Comparison of ENCODE assay signal across 7 cellular contexts in genomic region chr9:88303785-88304495, GRCh38.
DNase-seq lines count a peak whose midpoint lies in the region; ATAC-seq, FAIRE-seq and TF ChIP-seq lines count a peak whose summit lies in the region.

No MANE protein-coding gene starts in this region.

- 19% methylated on average over 3 of the region's 4 CpGs for WGBS in HepG2 (ENCODE audit: low lambda C conversion rate)

- peak; percentile 64 to 69 for DNase-seq in activated T-cell treated with anti-CD3 and anti-CD28 coated beads, Interleukin-2, amount 50 U/mL, for 48 hours
- peak; percentile 3 to 52 (median 16) for DNase-seq in stimulated activated CD4-positive, alpha-beta T cell treated with anti-CD3 and anti-CD28 coated beads, TNF-alpha, amount 100 ng/mL, for 24 hours (ENCODE audit: low read depth in 3 of 3)
- DNase-seq in HepG2 (ENCODE audit: low spot score) = no peak
- no peak for DNase-seq in NCI-H1930 (lab: John Stamatoyannopoulos, UW)
- no peak for DNase-seq in foreskin melanocyte

- no peaks in the 10 kb centered on the region for H3K79me2 ChIP-seq in HepG2 (ENCODE audit: insufficient read depth, low read length)

- H3K4me2 ChIP-seq in HepG2 (ENCODE audit: low read depth, low read length) = no peak overlapping the region

- H4K20me1 ChIP-seq in HepG2 (ENCODE audit: insufficient read depth, low read length) = no peaks in the 10 kb centered on the region

- no peak overlapping the region for H3K9ac ChIP-seq in HepG2 (ENCODE audit: insufficient read depth, low read depth, low read length)

- H3K9me3 ChIP-seq in HepG2 (ENCODE audit: low read length) = no peaks in the 10 kb centered on the region

- H2AFZ ChIP-seq in HepG2 (ENCODE audit: low read length) = no peak overlapping the region

- no peaks in the 10 kb centered on the region for H3K4me1 ChIP-seq in HepG2 (ENCODE audit: insufficient read depth, low read length)

- TF ChIP-seq RAD21 in HepG2 (CRISPR knock-in tag; IDR thresholded peaks at IDR 0.05) = no peak

- H3K36me3 ChIP-seq in HepG2 (replicated peaks in 1 of 2; ENCODE audit: control insufficient read depth in 1 of 2, insufficient read depth in 2 of 2, low read length in 2 of 2) = no peaks in the 10 kb centered on the region

- no peak for TF ChIP-seq CTCF in HepG2 (CRISPR knock-in tag; IDR thresholded peaks at IDR 0.05)

- no peak for TF ChIP-seq EP300 in HepG2 (IDR thresholded peaks at IDR 0.05; ENCODE audit: low read depth in 2 of 2, low read length in 2 of 2)
- no peak for TF ChIP-seq EP300 in HepG2 (CRISPR knock-in tag; IDR thresholded peaks at IDR 0.05; ENCODE audit: borderline replicate concordance)

- CTCF ChIA-PET in HepG2 (lab: Yijun Ruan, JAX; ENCODE audit: low intra/inter-chr PET ratio, low total read pairs) = no interaction called here

- H3K4me3 ChIP-seq in HepG2 (replicated peaks in 1 of 3; ENCODE audit: insufficient read depth in 1 of 3, low read depth in 2 of 3, low read length in 3 of 3) = no peak overlapping the region

- in situ Hi-C loops in HepG2 (cut with HindIII; ENCODE audit: extremely low pct_ligation_motif_present, low pct_unique_long_range_greater_than_20kb) = no loop called here

- H3K27me3 ChIP-seq in HepG2 (ENCODE audit: control insufficient read depth in 1 of 2, insufficient read depth in 2 of 2, low read length in 2 of 2) = peaks cover 2 to 18% of the 10 kb centered on the region in 2 experiments; a peak in 2 of 5 replicates

- POLR2A ChIA-PET in HepG2 (lab: Yijun Ruan, JAX) = no interaction called here

- ATAC-seq in GM19023 (IDR thresholded peaks at IDR 0.05; ENCODE audit: unreplicated experiment) (peak; percentile 91), HG03039 (IDR thresholded peaks at IDR 0.05; ENCODE audit: unreplicated experiment) (peak; percentile 88), HepG2 (no peak)

- no peak for FAIRE-seq in HepG2 (lab: Jason Lieb, UNC)

- intact Hi-C loops in HepG2 (cut with micrococcal nuclease; ENCODE audit: unreplicated experiment) = no loop called here

- H3K27ac ChIP-seq in HepG2 (ENCODE audit: extremely low read length, insufficient read depth, low read length) = no peak overlapping the region

- no TSS peak for BruUV-seq in HepG2 (replicated peaks; lab: Mats Ljungman, UMichigan)

- TF ChIP-seq POLR2A in HepG2 (IDR thresholded peaks at IDR 0.05; ENCODE audit: insufficient read depth in 1 of 2, low read depth in 2 of 2, low read length in 2 of 2) = no peak

TF ChIP-seq in HepG2, 621 proteins besides CTCF, POLR2A, EP300 and RAD21:
- TF ChIP-seq TEF (CRISPR knock-in tag; IDR thresholded peaks at IDR 0.05) = no peak
- TF ChIP-seq CC2D1A (CRISPR knock-in tag; IDR thresholded peaks at IDR 0.05) = no peak
- TF ChIP-seq ZNF292 (CRISPR knock-in tag; IDR thresholded peaks at IDR 0.05; ENCODE audit: borderline replicate concordance, low read depth) = no peak
- TF ChIP-seq HNRNPL (IDR thresholded peaks at IDR 0.05; ENCODE audit: low read depth, low read length) = no peak
- TF ChIP-seq ZNF383 (CRISPR knock-in tag; IDR thresholded peaks at IDR 0.05; ENCODE audit: borderline replicate concordance) = no peak
- no peak for TF ChIP-seq ZNF335 (CRISPR knock-in tag; IDR thresholded peaks at IDR 0.05)
- TF ChIP-seq HDAC2 (CRISPR knock-in tag; IDR thresholded peaks at IDR 0.05) = no peak
- TF ChIP-seq ZNF235 (CRISPR knock-in tag; IDR thresholded peaks at IDR 0.05; ENCODE audit: borderline replicate concordance) = no peak
- no peak for TF ChIP-seq KDM1A (CRISPR knock-in tag; IDR thresholded peaks at IDR 0.05)
- TF ChIP-seq TEAD3 (CRISPR knock-in tag; optimal IDR thresholded peaks at IDR 0.05; ENCODE audit: borderline replicate concordance) = no peak
- no peak for TF ChIP-seq HNRNPLL (IDR thresholded peaks at IDR 0.05; ENCODE audit: low read depth, low read length, poor library complexity, severe bottlenecking)

Comparison
In these comparisons a context has a peak if more than half of its experiments do, and no peak if none do; other contexts are left out.
1. DNase-seq: peak in activated T-cell treated with anti-CD3 and anti-CD28 coated beads, Interleukin-2, amount 50 U/mL, for 48 hours (2 of 2) and stimulated activated CD4-positive, alpha-beta T cell treated with anti-CD3 and anti-CD28 coated beads, TNF-alpha, amount 100 ng/mL, for 24 hours (3 of 3); none in HepG2 (single experiment), NCI-H1930 (0 of 2) and foreskin melanocyte (single experiment).